In genomic region chr14:80844872-80845271, GRCh38 we compare ENCODE assay signal across 19 cellular contexts.
DNase-seq lines count a peak whose midpoint lies in the region; ATAC-seq, FAIRE-seq and TF ChIP-seq lines count a peak whose summit lies in the region.
"Had no signal": no experiment of that assay in that cellular context is flagged by ENCODE, and none has a peak within 500 bp of the region (broad histone marks: within the 10 kb centered on the region; RNA-seq: fewer than 3 reads in every experiment).

No MANE protein-coding gene starts in this region.

- H3F3A ChIP-seq in GM23248 (ENCODE audit: insufficient read depth) = no peaks in the 10 kb centered on the region

- H3K4me3 ChIP-seq in GM23248 (no peak overlapping the region), SJCRH30 (no peak overlapping the region), fibroblast of the aortic adventitia (ENCODE audit: low read depth, low read length) (no peak overlapping the region)
- H3K4me3 ChIP-seq: BLaER1, GM12878, Peyer's patch had no signal

- peak overlapping the region; percentile 28; the same call in 1 of the 2 replicates for H2AFZ ChIP-seq in GM23248

- no peaks in the 10 kb centered on the region for H3K9me2 ChIP-seq in GM23248 (ENCODE audit: insufficient read depth)

- H3K4me2 ChIP-seq in GM23248 (ENCODE audit: unreplicated experiment) = no peak overlapping the region
- H3K4me2 ChIP-seq: BLaER1 had no signal

- H3K4me1 ChIP-seq in GM23248 (ENCODE audit: insufficient read depth) (peaks cover 10% of the 10 kb centered on the region; the same call in 1 of the 2 replicates), SJCRH30 (peaks cover 8% of the 10 kb centered on the region; the same call in 1 of the 2 replicates)
- H3K4me1 ChIP-seq: BLaER1, Peyer's patch had no signal

- no peak for TF ChIP-seq CTCF in fibroblast of the aortic adventitia (IDR thresholded peaks at IDR 0.05; ENCODE audit: insufficient read depth, low read length)

- no peaks in the 10 kb centered on the region for H3K27me3 ChIP-seq in GM23248 (replicated peaks; ENCODE audit: insufficient read depth)
- no peaks in the 10 kb centered on the region for H3K27me3 ChIP-seq in SJCRH30
- H3K27me3 ChIP-seq: BLaER1, Peyer's patch had no signal

- H3K36me3 ChIP-seq in GM23248 (ENCODE audit: low read depth) (no peaks in the 10 kb centered on the region), SJCRH30 (no peaks in the 10 kb centered on the region)
- H3K36me3 ChIP-seq: Peyer's patch had no signal

- no peaks in the 10 kb centered on the region for H4K20me1 ChIP-seq in GM23248 (ENCODE audit: insufficient read depth)
- H4K20me1 ChIP-seq: BLaER1 had no signal

- no peak for TF ChIP-seq POLR2A in GM12891 (IDR thresholded peaks at IDR 0.05; ENCODE audit: low read depth, low read length)

- in situ Hi-C loops in GM23248 (cut with MboI) = loop anchor here (10.0 to 25.0 kb wide), 2 partner anchors 640 to 783 kb away; no protein-coding TSS in a partner anchor

- H3K9me3 ChIP-seq in GM23248 (ENCODE audit: low read depth) (no peaks in the 10 kb centered on the region), SJCRH30 (replicated peaks) (no peaks in the 10 kb centered on the region)
- H3K9me3 ChIP-seq: BLaER1, Peyer's patch had no signal

- no peak for ATAC-seq in GM19035 (IDR thresholded peaks at IDR 0.05; ENCODE audit: unreplicated experiment)
- ATAC-seq: GM12878, Right ventricle myocardium inferior had no signal

- no peak overlapping the region for H3K27ac ChIP-seq in GM23248
- H3K27ac ChIP-seq in SJCRH30 = peak overlapping the region; percentile 12; the same call in 1 of the 2 replicates
- H3K27ac ChIP-seq: BLaER1, Peyer's patch had no signal

- 95 to 96% methylated on average over 2 of the region's 2 CpGs for WGBS in GM23248 (ENCODE audit: low coverage in 1 of 2, low lambda C conversion rate in 2 of 2, missing lambda C conversion rate in 2 of 2), 2 experiments

- DNase-seq in GM23248 = no peak
- no peak for DNase-seq in SJCRH30
- peak; percentile 2 for DNase-seq in fibroblast of the aortic adventitia (ENCODE audit: low read depth)
- peak; percentile 4 for DNase-seq in renal cortical epithelial cell (ENCODE audit: low read depth)
- no peak for DNase-seq in GM12891 (ENCODE audit: insufficient read length, low spot score)
- DNase-seq in cerebellum (ENCODE audit: low spot score) = no peak
- DNase-seq: Calu3; CD4-positive, alpha-beta memory T cell; EL; H9; NCI-H1105; NCI-H2081; NCI-H2171 treated with DMSO at 0.1 percent for 48 hours; NCI-H446 treated with DMSO at 0.1 percent for 48 hours; Peyer's patch had no signal

- H3K79me2 ChIP-seq in GM23248 (ENCODE audit: insufficient read depth) = no peaks in the 10 kb centered on the region

- FAIRE-seq in GM12891 (lab: Jason Lieb, UNC) = no peak
- FAIRE-seq: GM12878 had no signal

- H3K9ac ChIP-seq in GM23248 = no peak overlapping the region
- H3K9ac ChIP-seq: BLaER1 had no signal

TF ChIP-seq in GM12891, 5 proteins besides CTCF, POLR2A, EP300 and RAD21:
- TF ChIP-seq SPI1 (IDR thresholded peaks at IDR 0.05; ENCODE audit: low read depth, low read length) (no peak), PAX5 (IDR thresholded peaks at IDR 0.05; ENCODE audit: insufficient read depth, low read length, severe bottlenecking) (no peak), POLR2AphosphoS5 (IDR thresholded peaks at IDR 0.05; ENCODE audit: low read depth, low read length) (no peak), TAF1 (IDR thresholded peaks at IDR 0.05; ENCODE audit: low read depth, low read length) (no peak), POU2F2 (IDR thresholded peaks at IDR 0.05; ENCODE audit: low read depth, low read length) (no peak)

Comparison
In these comparisons a context has a peak if more than half of its experiments do, and no peak if none do; other contexts are left out.
1. DNase-seq: peak in fibroblast of the aortic adventitia (single experiment) and renal cortical epithelial cell (single experiment); none in GM23248 (single experiment), SJCRH30 (0 of 2), GM12891 (single experiment) and cerebellum (single experiment).